ENCODE assay signal across 9 cellular contexts in the genomic region with DNA sequence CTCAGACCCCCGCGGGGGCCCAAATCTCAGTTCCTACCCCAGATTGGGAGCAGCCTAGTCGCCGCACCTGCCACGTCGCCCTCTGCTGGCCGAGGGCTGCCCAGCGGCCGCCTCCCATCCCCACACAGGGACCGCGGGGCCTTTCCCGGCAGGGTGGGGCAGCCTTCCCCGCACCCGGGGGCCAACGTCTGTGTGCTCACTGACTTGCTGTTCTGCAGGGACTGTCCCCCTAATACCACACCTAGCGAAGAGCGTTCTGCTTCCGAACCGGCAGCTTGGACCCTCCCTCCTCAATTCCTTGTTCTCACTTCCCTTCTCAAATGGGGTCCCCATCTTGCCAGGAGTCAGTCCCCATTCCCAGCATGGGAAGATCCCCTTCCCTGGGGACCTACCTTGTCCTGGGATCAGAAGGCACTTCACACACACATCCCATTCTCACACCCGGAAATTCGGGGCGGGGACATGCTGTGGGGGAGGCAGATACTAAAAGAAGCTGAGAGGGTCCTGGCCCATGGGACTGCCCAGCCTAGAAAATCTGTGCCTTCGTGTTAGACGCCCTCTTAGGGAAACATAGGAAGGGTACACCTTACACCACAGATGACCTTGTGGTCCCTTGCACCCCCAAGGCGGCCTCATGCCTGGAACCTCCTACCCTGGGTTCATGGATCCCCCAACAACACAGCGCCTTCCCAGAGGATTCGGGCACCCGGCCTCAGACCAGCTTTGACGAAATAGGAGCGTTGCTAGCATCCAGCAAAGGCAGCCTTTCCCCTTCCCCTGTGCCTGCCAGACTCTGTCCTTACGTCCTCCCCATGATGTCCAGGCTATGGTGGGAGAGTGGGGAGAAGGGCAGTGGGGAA. TPM values are rescaled to one million over a fixed set of nuclear protein-coding genes. Genes with fewer than 3 reads are reported as not detected.
DNase-seq lines count a peak whose midpoint lies in the region; ATAC-seq and TF ChIP-seq lines count a peak whose summit lies in the region.
"Had no signal": no experiment of that assay in that cellular context is flagged by ENCODE, and none has a peak within 500 bp of the region (broad histone marks: within the 10 kb centered on the region; RNA-seq: fewer than 3 reads in every experiment).

No MANE protein-coding gene starts in this region.

- no peaks in the 10 kb centered on the region for H4K20me1 ChIP-seq in OCI-LY1 (ENCODE audit: insufficient read depth, low read length)

- H3K9me2 ChIP-seq in OCI-LY1 (ENCODE audit: low read depth, low read length): no peaks in the 10 kb centered on the region

- DNase-seq in Caco-2 (peak in 1 of 2 experiments; percentile 42), Right ventricle myocardium superior (peak; percentile 86), retinal pigment epithelial cell (ENCODE audit: low read depth) (no peak), NCI-H524 (lab: John Stamatoyannopoulos, UW) (no peak), NCI-H446 (lab: John Stamatoyannopoulos, UW) (no peak), HK-2 (ENCODE audit: unreplicated experiment) (no peak)
- DNase-seq in activated T-helper 2 cell treated with anti-CD3 and anti-CD28 coated beads, Interferon-gamma antibody, Interleukin-2, Interleukin-4, amounts not matched to agents 10 μg/mL and 5 μg/mL and 100 μg/mL, durations not matched to agents 14 hours and 24 hours and 36 hours (ENCODE audit: low spot score): peak; percentile 28

- no peak overlapping the region for H3K9ac ChIP-seq in OCI-LY1 (ENCODE audit: low read length)

- H2AFZ ChIP-seq in OCI-LY1 (ENCODE audit: low read length): no peak overlapping the region

- H3K9me3 ChIP-seq in Caco-2: no peaks in the 10 kb centered on the region
- H3K9me3 ChIP-seq in OCI-LY1 (ENCODE audit: low read length): no peaks in the 10 kb centered on the region

- H3K4me3 ChIP-seq in Caco-2 (ENCODE audit: low read depth, low read length): no peak overlapping the region
- no peak overlapping the region for H3K4me3 ChIP-seq in OCI-LY1 (ENCODE audit: low read depth, low read length, poor library complexity, severe bottlenecking)
- H3K4me3 ChIP-seq in retinal pigment epithelial cell (ENCODE audit: low read length): no peak overlapping the region

- H3K4me1 ChIP-seq in Caco-2 (peaks cover 30% of the 10 kb centered on the region), OCI-LY1 (ENCODE audit: insufficient read depth, low read length, severe bottlenecking) (no peaks in the 10 kb centered on the region)

- no peaks in the 10 kb centered on the region for H3K36me3 ChIP-seq in Caco-2 (ENCODE audit: control insufficient read depth, insufficient read depth, low read length)
- H3K36me3 ChIP-seq in OCI-LY1 (ENCODE audit: insufficient read depth, low read length): no peaks in the 10 kb centered on the region

- no peaks in the 10 kb centered on the region for H3K79me2 ChIP-seq in OCI-LY1 (ENCODE audit: insufficient read depth, low read length)

- peak; percentile 79 for ATAC-seq in Right ventricle myocardium superior (ENCODE audit: poor library complexity)

- POLR2A ChIA-PET in Caco-2 (lab: Charles Lee): no interaction called here

- no peak overlapping the region for H3K27ac ChIP-seq in OCI-LY1 (ENCODE audit: low read depth, low read length, poor library complexity, severe bottlenecking)

- H3K4me3 Mint-ChIP-seq in Caco-2 (ENCODE audit: unreplicated experiment): no peak overlapping the region
- no peak overlapping the region for H3K4me3 Mint-ChIP-seq in activated T-helper 2 cell treated with anti-CD3 and anti-CD28 coated beads, Interferon-gamma antibody, Interleukin-2, Interleukin-4, amounts not matched to agents 10 μg/mL and 5 μg/mL and 100 μg/mL, durations not matched to agents 14 hours and 24 hours and 36 hours (ENCODE audit: low read depth)

- no TSS peak for BruUV-seq in Caco-2 (replicated peaks; lab: Mats Ljungman, UMichigan)

- no peak overlapping the region for H3K4me2 ChIP-seq in OCI-LY1 (ENCODE audit: low read length)

- H3K9me3 Mint-ChIP-seq in Caco-2 (ENCODE audit: unreplicated experiment): no peaks in the 10 kb centered on the region
- H3K9me3 Mint-ChIP-seq in activated T-helper 2 cell treated with anti-CD3 and anti-CD28 coated beads, Interferon-gamma antibody, Interleukin-2, Interleukin-4, amounts not matched to agents 10 μg/mL and 5 μg/mL and 100 μg/mL, durations not matched to agents 14 hours and 24 hours and 36 hours: no peaks in the 10 kb centered on the region

- peaks cover 26% of the 10 kb centered on the region for H3K4me1 Mint-ChIP-seq in Caco-2 (ENCODE audit: low read depth, unreplicated experiment)
- peaks cover 3% of the 10 kb centered on the region for H3K4me1 Mint-ChIP-seq in activated T-helper 2 cell treated with anti-CD3 and anti-CD28 coated beads, Interferon-gamma antibody, Interleukin-2, Interleukin-4, amounts not matched to agents 10 μg/mL and 5 μg/mL and 100 μg/mL, durations not matched to agents 14 hours and 24 hours and 36 hours (ENCODE audit: low read depth)

- no peaks in the 10 kb centered on the region for H3K27me3 Mint-ChIP-seq in Caco-2 (ENCODE audit: insufficient read depth, unreplicated experiment)
- H3K27me3 Mint-ChIP-seq in activated T-helper 2 cell treated with anti-CD3 and anti-CD28 coated beads, Interferon-gamma antibody, Interleukin-2, Interleukin-4, amounts not matched to agents 10 μg/mL and 5 μg/mL and 100 μg/mL, durations not matched to agents 14 hours and 24 hours and 36 hours (ENCODE audit: low read depth): peaks cover 16% of the 10 kb centered on the region

- intact Hi-C loops in Caco-2 (cut with micrococcal nuclease; ENCODE audit: unreplicated experiment): no loop called here
- intact Hi-C loops in activated T-helper 2 cell treated with anti-CD3 and anti-CD28 coated beads, Interferon-gamma antibody, Interleukin-2, Interleukin-4, amounts not matched to agents 10 μg/mL and 5 μg/mL and 100 μg/mL, durations not matched to agents 14 hours and 24 hours and 36 hours (cut with micrococcal nuclease): no loop called here
- intact Hi-C loops in Right ventricle myocardium superior (cut with DNase I): no loop called here

- CTCF ChIA-PET in Caco-2 (lab: Charles Lee): interaction anchor here (0.5 to 1.0 kb wide), 3 partner anchors 11 to 101 kb away, joined by 4 to 5 read pairs (median 4); no protein-coding TSS in a partner anchor

- TF ChIP-seq CTCF in Caco-2 (IDR thresholded peaks at IDR 0.05; ENCODE audit: insufficient read depth in 1 of 2, low read depth in 1 of 2, low read length in 1 of 2, severe bottlenecking in 1 of 2, unreplicated experiment in 1 of 2): peak; percentile 60 to 61
- peak; percentile 69 for TF ChIP-seq CTCF in OCI-LY1 (IDR thresholded peaks at IDR 0.05; ENCODE audit: low read length)
- TF ChIP-seq CTCF in retinal pigment epithelial cell (conservative IDR thresholded peaks at IDR 0.05; ENCODE audit: low read depth, low read length): peak; percentile 90

- no peaks in the 10 kb centered on the region for H3K36me3 Mint-ChIP-seq in Caco-2 (ENCODE audit: insufficient read depth, unreplicated experiment)
- no peaks in the 10 kb centered on the region for H3K36me3 Mint-ChIP-seq in activated T-helper 2 cell treated with anti-CD3 and anti-CD28 coated beads, Interferon-gamma antibody, Interleukin-2, Interleukin-4, amounts not matched to agents 10 μg/mL and 5 μg/mL and 100 μg/mL, durations not matched to agents 14 hours and 24 hours and 36 hours (ENCODE audit: low read depth)

- no peak overlapping the region for H3K27ac Mint-ChIP-seq in Caco-2 (ENCODE audit: unreplicated experiment)
- no peak overlapping the region for H3K27ac Mint-ChIP-seq in activated T-helper 2 cell treated with anti-CD3 and anti-CD28 coated beads, Interferon-gamma antibody, Interleukin-2, Interleukin-4, amounts not matched to agents 10 μg/mL and 5 μg/mL and 100 μg/mL, durations not matched to agents 14 hours and 24 hours and 36 hours

- H3K27me3 ChIP-seq in Caco-2 (replicated peaks; ENCODE audit: control insufficient read depth, insufficient read depth, low read length) (no peaks in the 10 kb centered on the region), OCI-LY1 (ENCODE audit: insufficient read depth, low read length) (no peaks in the 10 kb centered on the region)

- no peaks in the 10 kb centered on the region for H3F3A ChIP-seq in OCI-LY1 (ENCODE audit: insufficient read depth, low read length)

RNA-seq across cellular contexts. Expression of gene ACVRL1, which starts 16.4 kb away (rescaled TPM):
- total RNA-seq in Caco-2 (2022) (0.74 TPM in 1 of 2 replicates, not detected in the other), Right ventricle myocardium superior (35.1 TPM)
- not detected in 2 replicates for total RNA-seq in activated T-helper 2 cell treated with anti-CD3 and anti-CD28 coated beads, Interferon-gamma antibody, Interleukin-2, Interleukin-4, amounts not matched to agents 10 μg/mL and 5 μg/mL and 100 μg/mL, durations not matched to agents 14 hours and 24 hours and 36 hours

RNA-seq across cellular contexts. Expression of gene ACVR1B, which starts 27.8 kb away (rescaled TPM):
- 92.7 and 112 TPM in 2 replicates for total RNA-seq in Caco-2 (2022)
- 2.4 and 2.5 TPM in 2 replicates for total RNA-seq in activated T-helper 2 cell treated with anti-CD3 and anti-CD28 coated beads, Interferon-gamma antibody, Interleukin-2, Interleukin-4, amounts not matched to agents 10 μg/mL and 5 μg/mL and 100 μg/mL, durations not matched to agents 14 hours and 24 hours and 36 hours
- total RNA-seq in Right ventricle myocardium superior: 9.7 TPM

RNA-seq across cellular contexts. Expression of gene ANKRD33, which starts 35.8 kb away (rescaled TPM):
- total RNA-seq in Caco-2 (2022): not detected in 2 replicates
- total RNA-seq in activated T-helper 2 cell treated with anti-CD3 and anti-CD28 coated beads, Interferon-gamma antibody, Interleukin-2, Interleukin-4, amounts not matched to agents 10 μg/mL and 5 μg/mL and 100 μg/mL, durations not matched to agents 14 hours and 24 hours and 36 hours: not detected in 2 replicates
- not detected for total RNA-seq in Right ventricle myocardium superior
- total RNA-seq: urinary bladder had no signal

Comparison
In these comparisons a context has a peak if more than half of its experiments do, and no peak if none do; other contexts are left out.
1. DNase-seq: peak in activated T-helper 2 cell treated with anti-CD3 and anti-CD28 coated beads, Interferon-gamma antibody, Interleukin-2, Interleukin-4, amounts not matched to agents 10 μg/mL and 5 μg/mL and 100 μg/mL, durations not matched to agents 14 hours and 24 hours and 36 hours (single experiment) and Right ventricle myocardium superior (single experiment); none in retinal pigment epithelial cell (single experiment), NCI-H524 (0 of 2), NCI-H446 (0 of 2) and HK-2 (single experiment).
2. RNA of gene ACVRL1, which starts 16.4 kb away (total RNA-seq): 35.1 TPM in Right ventricle myocardium superior (single experiment); 0.74 TPM in Caco-2 and not detected in activated T-helper 2 cell treated with anti-CD3 and anti-CD28 coated beads, Interferon-gamma antibody, Interleukin-2, Interleukin-4, amounts not matched to agents 10 μg/mL and 5 μg/mL and 100 μg/mL, durations not matched to agents 14 hours and 24 hours and 36 hours; every median in the first group is over 10 times any median in the second.
3. Peak in every context shown above with its lines, with median percentiles within 50 percentile points of each other: CTCF ChIP-seq.